Comparison of ENCODE assay signal across 8 cellular contexts in genomic region chr3:136862611-136862951, GRCh38. TPM values are rescaled to one million over a fixed set of nuclear protein-coding genes. Genes with fewer than 3 reads are reported as not detected.
A peak's percentile ranks its signal among the peaks of the same experiment; 100 is the strongest.
DNase-seq lines count a peak whose midpoint lies in the region; ATAC-seq lines count a peak whose summit lies in the region.

No MANE protein-coding gene starts in this region.

- peak overlapping the region; percentile 88 for H3K27ac ChIP-seq in epithelial cell of prostate
- peak overlapping the region; percentile 77 for H3K27ac ChIP-seq in muscle layer of duodenum (ENCODE audit: low read length)
- H3K27ac ChIP-seq in subcutaneous abdominal adipose tissue (ENCODE audit: low read depth, low read length), result peak overlapping the region; percentile 92

- H3K27me3 ChIP-seq in muscle layer of duodenum (ENCODE audit: low read depth, low read length) (no peaks in the 10 kb centered on the region), subcutaneous abdominal adipose tissue (ENCODE audit: control insufficient read depth in 5 of 5, insufficient read depth in 4 of 5, low read length in 5 of 5) (no peaks in the 10 kb centered on the region)

- ATAC-seq in Right ventricle myocardium inferior (peak; percentile 47), HG03039 (IDR thresholded peaks at IDR 0.05; ENCODE audit: unreplicated experiment) (peak; percentile 8)

- peaks cover 10 to 13% of the 10 kb centered on the region in 2 donors for H3K4me1 ChIP-seq in muscle layer of duodenum (ENCODE audit: control insufficient read depth in 1 of 2, insufficient read depth in 2 of 2, low read length in 2 of 2)
- H3K4me1 ChIP-seq in subcutaneous abdominal adipose tissue (ENCODE audit: control insufficient read depth in 5 of 5, insufficient read depth in 5 of 5, low read length in 5 of 5), result peaks cover 0 to 48% (median 34%) of the 10 kb centered on the region in 5 donors

- H3K9me3 ChIP-seq in muscle layer of duodenum (ENCODE audit: control insufficient read depth in 1 of 2, low read length in 2 of 2) (no peaks in the 10 kb centered on the region), subcutaneous abdominal adipose tissue (ENCODE audit: control insufficient read depth in 5 of 5, low read length in 5 of 5) (no peaks in the 10 kb centered on the region)

- peak overlapping the region; percentile 21 to 93 (median 89) for H3K9ac ChIP-seq in subcutaneous abdominal adipose tissue (ENCODE audit: low read length in 5 of 5)

- intact Hi-C loops in Right ventricle myocardium inferior (cut with DNase I), result loop anchor here (2.0 to 5.0 kb wide), 2 partner anchors 45 to 110 kb away; partner anchors contain the start of genes SLC35G2 and STAG1
- intact Hi-C loops in cardiac septum (cut with DNase I), result loop anchor here (1.0 to 10.0 kb wide), 5 partner anchors 44 to 665 kb away; partner anchors contain the start of genes MSL2, SLC35G2 and STAG1

- H3K4me3 ChIP-seq in muscle layer of duodenum (ENCODE audit: low read depth in 1 of 2, low read length in 2 of 2) (peak overlapping the region; percentile 89 to 92), subcutaneous abdominal adipose tissue (ENCODE audit: low read depth in 1 of 5, low read length in 5 of 5) (peak overlapping the region; percentile 81 to 95 (median 82))

- DNase-seq in Right ventricle myocardium inferior (ENCODE audit: missing footprints) (no peak), cardiac septum (ENCODE audit: low spot score) (no peak), NCI-H2171 (lab: John Stamatoyannopoulos, UW) (peak; percentile 53), epithelial cell of prostate (ENCODE audit: low read depth, low spot score) (peak; percentile 22)
- peak; percentile 58 to 60 for DNase-seq in activated CD4-positive, alpha-beta T cell treated with anti-CD3 and anti-CD28 coated beads, Interleukin-2, amount 50 U/mL, for 48 hours

- no peaks in the 10 kb centered on the region for H3K36me3 ChIP-seq in muscle layer of duodenum (ENCODE audit: control insufficient read depth in 1 of 2, insufficient read depth in 2 of 2, low read length in 2 of 2)
- no peaks in the 10 kb centered on the region for H3K36me3 ChIP-seq in subcutaneous abdominal adipose tissue (ENCODE audit: control insufficient read depth in 5 of 5, insufficient read depth in 5 of 5, low read length in 5 of 5)

RNA-seq across cellular contexts. Expression of gene NCK1, which starts 0.6 kb away (rescaled TPM):
- total RNA-seq in Right ventricle myocardium inferior, result 25.0 TPM
- 22.1 TPM for total RNA-seq in cardiac septum

RNA-seq across cellular contexts. Expression of gene SLC35G2, which starts 43.7 kb away (rescaled TPM):
- 2.1 TPM for total RNA-seq in Right ventricle myocardium inferior
- 4.7 TPM for total RNA-seq in cardiac septum

Comparison
In these comparisons a context has a peak if more than half of its experiments do, and no peak if none do; other contexts are left out.
1. DNase-seq: peak in NCI-H2171 (single experiment), activated CD4-positive, alpha-beta T cell treated with anti-CD3 and anti-CD28 coated beads, Interleukin-2, amount 50 U/mL, for 48 hours (2 of 2) and epithelial cell of prostate (single experiment); none in Right ventricle myocardium inferior (single experiment) and cardiac septum (single experiment).
2. Peak in every context shown above with its lines, with median percentiles within 50 percentile points of each other: H3K27ac ChIP-seq.